In the genomic region with DNA sequence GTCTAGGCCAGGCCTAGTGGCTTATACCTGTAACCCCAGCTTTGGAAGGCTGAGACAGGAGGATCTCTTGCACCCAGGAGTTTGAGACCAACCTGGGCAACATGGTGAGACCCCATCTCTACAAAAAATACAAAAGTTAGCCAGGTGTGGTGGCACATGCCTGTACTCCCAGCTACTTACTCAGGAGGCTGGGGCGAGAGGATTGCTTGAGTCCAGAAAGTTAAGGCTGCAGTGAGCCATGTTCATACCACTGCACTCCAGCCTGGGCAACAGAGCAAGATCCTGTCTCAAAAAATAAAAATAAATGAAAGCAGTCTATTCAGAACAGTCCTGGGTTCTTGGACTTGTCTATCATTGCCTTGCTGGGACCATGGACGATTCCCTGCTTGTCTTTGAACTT, we compare ENCODE assay signal across 2 cellular contexts. TPM values are rescaled to one million over a fixed set of nuclear protein-coding genes. Genes with fewer than 3 reads are reported as not detected.
"Had no signal": no experiment of that assay in that cellular context is flagged by ENCODE, and none has a peak within 500 bp of the region (broad histone marks: within the 10 kb centered on the region; RNA-seq: fewer than 3 reads in every experiment).

No MANE protein-coding gene starts in this region.

RNA-seq across cellular contexts. Expression of a gene that starts 5.5 kb away (rescaled TPM):
- total RNA-seq: mesenteric fat pad had no signal
- polyA plus RNA-seq: naive thymus-derived CD8-positive, alpha-beta T cell had no signal
